In the genomic region with DNA sequence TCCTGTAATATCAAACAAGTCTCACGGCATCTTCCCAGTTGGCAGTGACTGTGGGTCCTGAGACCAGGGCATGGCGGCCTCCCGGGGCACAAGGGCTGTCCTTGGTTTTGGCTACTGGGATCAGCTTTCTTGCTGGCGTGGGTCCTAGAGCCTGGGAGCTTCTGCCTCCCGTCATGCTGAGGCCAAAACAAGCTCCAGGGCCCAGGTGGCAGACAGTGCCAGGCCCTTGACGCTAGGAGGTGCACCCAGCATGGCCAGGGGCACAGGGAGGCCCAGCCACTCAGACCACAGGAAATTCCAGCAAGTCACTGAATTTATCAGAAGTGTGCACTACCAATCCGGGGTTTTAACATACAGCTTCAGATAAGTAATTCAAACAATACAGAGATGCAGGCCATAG, we compare ENCODE assay signal across 1 cellular context.
TF ChIP-seq lines count a peak whose summit lies in the region.

No MANE protein-coding gene starts in this region.

TF ChIP-seq in IMR-90, 13 proteins besides CTCF, POLR2A, EP300 and RAD21 (continued from another document):
- TF ChIP-seq, protein P1, sequence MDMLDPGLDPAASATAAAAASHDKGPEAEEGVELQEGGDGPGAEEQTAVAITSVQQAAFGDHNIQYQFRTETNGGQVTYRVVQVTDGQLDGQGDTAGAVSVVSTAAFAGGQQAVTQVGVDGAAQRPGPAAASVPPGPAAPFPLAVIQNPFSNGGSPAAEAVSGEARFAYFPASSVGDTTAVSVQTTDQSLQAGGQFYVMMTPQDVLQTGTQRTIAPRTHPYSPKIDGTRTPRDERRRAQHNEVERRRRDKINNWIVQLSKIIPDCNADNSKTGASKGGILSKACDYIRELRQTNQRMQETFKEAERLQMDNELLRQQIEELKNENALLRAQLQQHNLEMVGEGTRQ (IDR thresholded peaks at IDR 0.05; ENCODE audit: low read depth, low read length): no peak
- TF ChIP-seq CEBPB (IDR thresholded peaks at IDR 0.05; ENCODE audit: low read depth, low read length): no peak
- TF ChIP-seq BHLHE40 (IDR thresholded peaks at IDR 0.05; ENCODE audit: low read depth, low read length): no peak
